In the genomic region with DNA sequence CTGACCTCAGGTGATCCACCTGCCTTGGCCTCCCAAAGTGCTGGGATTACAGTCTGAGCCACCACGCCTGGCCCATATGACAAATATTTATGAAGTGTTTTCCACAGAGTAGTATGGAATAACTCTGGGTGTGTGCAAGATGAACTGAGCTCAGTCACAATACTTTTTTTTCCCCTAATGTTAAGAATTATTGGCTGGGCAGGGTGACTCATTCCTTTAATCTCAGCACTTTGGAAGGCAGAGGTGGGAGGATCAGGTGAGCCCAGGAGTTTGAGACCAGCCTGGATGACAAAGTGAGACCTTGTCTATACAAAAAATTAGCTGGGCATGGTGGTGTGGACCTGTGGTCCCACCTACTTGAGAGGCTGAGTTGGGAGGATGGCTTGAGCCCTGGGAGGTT, we compare ENCODE assay signal across 1 cellular context.
TF ChIP-seq lines count a peak whose summit lies in the region.

No MANE protein-coding gene starts in this region.

TF ChIP-seq in K562, 482 proteins besides CTCF, POLR2A, EP300 and RAD21 (continued from another document):
- TF ChIP-seq MTA2 (IDR thresholded peaks at IDR 0.05; ENCODE audit: low read depth), result no peak
- TF ChIP-seq ZNF140 (CRISPR knock-in tag; IDR thresholded peaks at IDR 0.05), result no peak
- TF ChIP-seq, protein P1, sequence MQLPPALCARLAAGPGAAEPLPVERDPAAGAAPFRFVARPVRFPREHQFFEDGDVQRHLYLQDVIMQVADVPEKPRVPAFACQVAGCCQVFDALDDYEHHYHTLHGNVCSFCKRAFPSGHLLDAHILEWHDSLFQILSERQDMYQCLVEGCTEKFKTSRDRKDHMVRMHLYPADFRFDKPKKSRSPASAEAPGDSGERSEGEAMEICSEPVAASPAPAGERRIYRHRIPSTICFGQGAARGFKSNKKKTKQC (CRISPR knock-in tag; IDR thresholded peaks at IDR 0.05), result no peak
- no peak for TF ChIP-seq MBD2 (IDR thresholded peaks at IDR 0.05; ENCODE audit: borderline replicate concordance, low read depth)
- TF ChIP-seq ARHGAP35 (IDR thresholded peaks at IDR 0.05; ENCODE audit: partially characterized antibody), result no peak
- no peak for TF ChIP-seq NFIX (CRISPR knock-in tag; IDR thresholded peaks at IDR 0.05; ENCODE audit: low read depth)
- TF ChIP-seq, protein P2, sequence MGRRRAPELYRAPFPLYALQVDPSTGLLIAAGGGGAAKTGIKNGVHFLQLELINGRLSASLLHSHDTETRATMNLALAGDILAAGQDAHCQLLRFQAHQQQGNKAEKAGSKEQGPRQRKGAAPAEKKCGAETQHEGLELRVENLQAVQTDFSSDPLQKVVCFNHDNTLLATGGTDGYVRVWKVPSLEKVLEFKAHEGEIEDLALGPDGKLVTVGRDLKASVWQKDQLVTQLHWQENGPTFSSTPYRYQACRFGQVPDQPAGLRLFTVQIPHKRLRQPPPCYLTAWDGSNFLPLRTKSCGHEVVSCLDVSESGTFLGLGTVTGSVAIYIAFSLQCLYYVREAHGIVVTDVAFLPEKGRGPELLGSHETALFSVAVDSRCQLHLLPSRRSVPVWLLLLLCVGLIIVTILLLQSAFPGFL (CRISPR knock-in tag; IDR thresholded peaks at IDR 0.05), result no peak
